ENCODE assay signal across 15 cellular contexts in genomic region chr17:6381526-6382135, GRCh38. TPM values are rescaled to one million over a fixed set of nuclear protein-coding genes. Genes with fewer than 3 reads are reported as not detected.
DNase-seq lines count a peak whose midpoint lies in the region; ATAC-seq and TF ChIP-seq lines count a peak whose summit lies in the region.
"Had no signal": no experiment of that assay in that cellular context is flagged by ENCODE, and none has a peak within 500 bp of the region (broad histone marks: within the 10 kb centered on the region; RNA-seq: fewer than 3 reads in every experiment).

No MANE protein-coding gene starts in this region.

- BruUV-seq in PC-3 (replicated peaks; lab: Mats Ljungman, UMichigan), result no TSS peak

- peaks cover 8% of the 10 kb centered on the region for H3F3A ChIP-seq in SK-N-SH (replicated peaks; ENCODE audit: insufficient read depth)
- no peaks in the 10 kb centered on the region for H3F3A ChIP-seq in PC-3 (ENCODE audit: low read length, unreplicated experiment)

- no peak overlapping the region for H3K4me3 ChIP-seq in SK-N-SH (ENCODE audit: low read depth in 2 of 2, low read length in 1 of 2)
- no peak overlapping the region for H3K4me3 ChIP-seq in PC-3 (ENCODE audit: low read length)
- no peak overlapping the region for H3K4me3 ChIP-seq in esophagus muscularis mucosa
- H3K4me3 ChIP-seq in lower lobe of right lung, result no peak overlapping the region
- H3K4me3 ChIP-seq: SJCRH30 had no signal

- H3K27ac ChIP-seq in SK-N-SH (ENCODE audit: low read depth in 2 of 2, low read length in 1 of 2) (0 out of 4 replicates have a peak overlapping the region, but pooled peaks of 1 of the 2 experiments have one; percentile 20), PC-3 (ENCODE audit: low read length) (peak overlapping the region; percentile 49), esophagus muscularis mucosa (replicated peaks in 1 of 4) (no peak overlapping the region), lower lobe of right lung (no peak overlapping the region)
- H3K27ac ChIP-seq: SJCRH30 had no signal

- TF ChIP-seq RAD21 in SK-N-SH (IDR thresholded peaks at IDR 0.05; ENCODE audit: low read length), result no peak

- ATAC-seq in SK-N-SH treated with all-trans-retinoic acid at 6 μM for 48 hours, result no peak
- ATAC-seq in PC-3, result no peak
- no peak for ATAC-seq in GM18520 (IDR thresholded peaks at IDR 0.05; ENCODE audit: unreplicated experiment)
- no peak for ATAC-seq in lower lobe of right lung
- ATAC-seq: HCT116 had no signal

- H3K36me3 ChIP-seq in SK-N-SH (replicated peaks in 1 of 2; ENCODE audit: control insufficient read depth in 1 of 2, insufficient read depth in 2 of 2, low read length in 1 of 2), result no peaks in the 10 kb centered on the region
- no peaks in the 10 kb centered on the region for H3K36me3 ChIP-seq in PC-3 (ENCODE audit: low read depth, low read length)
- H3K36me3 ChIP-seq in esophagus muscularis mucosa, result no peaks in the 10 kb centered on the region
- H3K36me3 ChIP-seq in lower lobe of right lung, result no peaks in the 10 kb centered on the region
- H3K36me3 ChIP-seq: SJCRH30 had no signal

- TF ChIP-seq EP300 in SK-N-SH (IDR thresholded peaks at IDR 0.05; ENCODE audit: borderline replicate concordance in 1 of 2, low read depth in 1 of 2, low read length in 1 of 2), result no peak
- TF ChIP-seq EP300 in esophagus muscularis mucosa (IDR thresholded peaks at IDR 0.05), result no peak

- no peaks in the 10 kb centered on the region for H3K9me3 ChIP-seq in SK-N-SH
- no peaks in the 10 kb centered on the region for H3K9me3 ChIP-seq in PC-3 (ENCODE audit: low read length)
- H3K9me3 ChIP-seq in esophagus muscularis mucosa, result peaks cover 0 to 17% (median 3%) of the 10 kb centered on the region in 4 donors
- H3K9me3 ChIP-seq in lower lobe of right lung, result no peaks in the 10 kb centered on the region
- H3K9me3 ChIP-seq: SJCRH30 had no signal

- WGBS in SK-N-SH (ENCODE audit: low lambda C conversion rate), result 39% methylated on average over 8 of the region's 8 CpGs
- WGBS in esophagus muscularis mucosa, result 76% methylated on average over 8 of the region's 8 CpGs

- POLR2A ChIA-PET in SK-N-SH (lab: Yijun Ruan, JAX), result no interaction called here
- POLR2A ChIA-PET in PC-3 (lab: Charles Lee; ENCODE audit: unreplicated experiment), result interaction anchor here (0.6 kb wide), 1 partner anchor 16 kb away, joined by 5 read pairs; no protein-coding TSS in a partner anchor

- TF ChIP-seq POLR2A in esophagus muscularis mucosa (IDR thresholded peaks at IDR 0.05; ENCODE audit: low read depth), result no peak

- no peak for DNase-seq in SK-N-SH
- DNase-seq in PC-3, result no peak
- DNase-seq in esophagus muscularis mucosa (ENCODE audit: extremely low spot score), result peak; percentile 77
- no peak for DNase-seq in 8988T
- no peak for DNase-seq in lower lobe of right lung
- DNase-seq: CD4-positive, alpha-beta memory T cell; DMS53; NCI-H526; SJCRH30; SW 1271 had no signal

- H3K9ac ChIP-seq in SK-N-SH (no peak overlapping the region), PC-3 (ENCODE audit: low read length) (no peak overlapping the region)

- intact Hi-C loops in PC-3 (cut with micrococcal nuclease) (no loop called here), esophagus muscularis mucosa (cut with DNase I) (no loop called here), lower lobe of right lung (cut with DNase I) (no loop called here)

- peak overlapping the region; percentile 36; the same call in 1 of the 2 replicates for H3K4me2 ChIP-seq in SK-N-SH
- H3K4me2 ChIP-seq in PC-3 (ENCODE audit: low read length), result peak overlapping the region; percentile 59; the same call in 1 of the 2 replicates

- H3K4me1 ChIP-seq in SK-N-SH (ENCODE audit: control insufficient read depth in 1 of 2, insufficient read depth in 2 of 2, low read depth in 1 of 2, low read length in 1 of 2) (no peaks in the 10 kb centered on the region), PC-3 (ENCODE audit: insufficient read depth, low read length) (peaks cover 24% of the 10 kb centered on the region), esophagus muscularis mucosa (no peaks in the 10 kb centered on the region), lower lobe of right lung (no peaks in the 10 kb centered on the region)
- H3K4me1 ChIP-seq: SJCRH30 had no signal

- H3K79me2 ChIP-seq in SK-N-SH (ENCODE audit: insufficient read depth), result no peaks in the 10 kb centered on the region
- no peaks in the 10 kb centered on the region for H3K79me2 ChIP-seq in PC-3 (ENCODE audit: low read length)

- CTCF ChIA-PET in SK-N-SH (lab: Yijun Ruan, JAX) (no interaction called here), PC-3 (lab: Charles Lee) (no interaction called here)

- H3K9me2 ChIP-seq in SK-N-SH (no peaks in the 10 kb centered on the region), PC-3 (replicated peaks; ENCODE audit: low read length) (no peaks in the 10 kb centered on the region)

- TF ChIP-seq CTCF in SK-N-SH (IDR thresholded peaks at IDR 0.05), result no peak
- TF ChIP-seq CTCF in PC-3 (conservative IDR thresholded peaks at IDR 0.05; ENCODE audit: low read depth, low read length), result no peak
- TF ChIP-seq CTCF in esophagus muscularis mucosa (IDR thresholded peaks at IDR 0.05), result no peak
- no peak for TF ChIP-seq CTCF in lower lobe of right lung (IDR thresholded peaks at IDR 0.05)

- no peak overlapping the region for H2AFZ ChIP-seq in SK-N-SH (ENCODE audit: low read depth)
- no peak overlapping the region for H2AFZ ChIP-seq in PC-3 (ENCODE audit: low read length)

- no peaks in the 10 kb centered on the region for H4K20me1 ChIP-seq in SK-N-SH (ENCODE audit: insufficient read depth)
- H4K20me1 ChIP-seq in PC-3 (ENCODE audit: low read length), result no peaks in the 10 kb centered on the region

- peaks cover 22% of the 10 kb centered on the region for H3K27me3 ChIP-seq in SK-N-SH (ENCODE audit: insufficient read depth)
- no peaks in the 10 kb centered on the region for H3K27me3 ChIP-seq in PC-3 (ENCODE audit: low read length)
- peaks cover 0 to 41% (median 0%) of the 10 kb centered on the region in 4 donors for H3K27me3 ChIP-seq in esophagus muscularis mucosa
- peaks cover 4% of the 10 kb centered on the region for H3K27me3 ChIP-seq in lower lobe of right lung (ENCODE audit: low read depth)
- H3K27me3 ChIP-seq: SJCRH30 had no signal

TF ChIP-seq in SK-N-SH, 30 proteins besides CTCF, POLR2A, EP300 and RAD21:
- TF ChIP-seq CHD2 (IDR thresholded peaks at IDR 0.05; ENCODE audit: low read length, partially characterized antibody), result no peak
- TF ChIP-seq RXRA (IDR thresholded peaks at IDR 0.05; ENCODE audit: borderline replicate concordance, low read depth), result no peak
- no peak for TF ChIP-seq YY1 (IDR thresholded peaks at IDR 0.05; ENCODE audit: low read depth)
- no peak for TF ChIP-seq USF2 (IDR thresholded peaks at IDR 0.05; ENCODE audit: borderline replicate concordance, low read depth, low read length)
- TF ChIP-seq NRF1 (IDR thresholded peaks at IDR 0.05; ENCODE audit: low read depth, low read length), result no peak

TF ChIP-seq in SK-N-SH treated with all-trans-retinoic acid at 6 μM for 48 hours, 23 proteins besides CTCF, POLR2A, EP300 and RAD21:
- no peak for TF ChIP-seq ZNF8 (CRISPR knock-in tag; IDR thresholded peaks at IDR 0.05)
- no peak for TF ChIP-seq PATZ1 (CRISPR knock-in tag; IDR thresholded peaks at IDR 0.05; ENCODE audit: borderline replicate concordance)
- TF ChIP-seq ZC3H10 (CRISPR knock-in tag; IDR thresholded peaks at IDR 0.05), result no peak
- no peak for TF ChIP-seq CSDC2 (CRISPR knock-in tag; IDR thresholded peaks at IDR 0.05)
- no peak for TF ChIP-seq CREB5 (CRISPR knock-in tag; IDR thresholded peaks at IDR 0.05; ENCODE audit: low read depth)
- TF ChIP-seq ZNF70 (CRISPR knock-in tag; IDR thresholded peaks at IDR 0.05), result no peak
- TF ChIP-seq BACH2 (CRISPR knock-in tag; IDR thresholded peaks at IDR 0.05; ENCODE audit: borderline replicate concordance), result no peak
TF ChIP-seq in SK-N-SH treated with all-trans-retinoic acid at 6 μM for 48 hours: peak in this region for 0.

RNA-seq across cellular contexts. Expression of gene AIPL1, which starts 53.3 kb away (rescaled TPM):
- not detected in 2 replicates for polyA plus RNA-seq in SK-N-SH (2012; rRNA removed)
- polyA plus RNA-seq in SK-N-SH (2012; cell fraction: cytosol; rRNA removed), result not detected in 2 replicates
- polyA plus RNA-seq in SK-N-SH (2012; cell fraction: nucleus; rRNA removed), result not detected in 2 replicates
- total RNA-seq in PC-3 (2014; rRNA removed) (not detected in 2 replicates), esophagus muscularis mucosa (not detected), lower lobe of right lung (not detected)
- total RNA-seq: CD4-positive, alpha-beta memory T cell; LHCN-M2 had no signal
- polyA plus RNA-seq: BJ; CD4-positive, alpha-beta memory T cell had no signal
